In genomic region chr11:117171648-117172051, GRCh38 we compare ENCODE assay signal across 2 cellular contexts.
TF ChIP-seq lines count a peak whose summit lies in the region.

No MANE protein-coding gene starts in this region.

TF ChIP-seq in IMR-90, 13 proteins besides CTCF, POLR2A, EP300 and RAD21:
- TF ChIP-seq USF2 (IDR thresholded peaks at IDR 0.05; ENCODE audit: low read depth, low read length), result no peak
- TF ChIP-seq BHLHE40 (IDR thresholded peaks at IDR 0.05; ENCODE audit: low read depth, low read length), result no peak
- TF ChIP-seq FOS (IDR thresholded peaks at IDR 0.05; ENCODE audit: low read depth, low read length), result no peak
- TF ChIP-seq RFX5 (IDR thresholded peaks at IDR 0.05; ENCODE audit: low read depth, low read length), result no peak
- no peak for TF ChIP-seq MAFK (IDR thresholded peaks at IDR 0.05; ENCODE audit: low read depth, low read length)
- TF ChIP-seq CHD1 (IDR thresholded peaks at IDR 0.05; ENCODE audit: low read depth, low read length), result no peak
- TF ChIP-seq MXI1 (IDR thresholded peaks at IDR 0.05; ENCODE audit: borderline replicate concordance, low read depth, low read length), result no peak
- TF ChIP-seq MAZ (IDR thresholded peaks at IDR 0.05; ENCODE audit: borderline replicate concordance, low read depth, low read length), result no peak
- TF ChIP-seq NFE2L2 (IDR thresholded peaks at IDR 0.05; ENCODE audit: low read depth, low read length), result no peak
- TF ChIP-seq CEBPB (IDR thresholded peaks at IDR 0.05; ENCODE audit: low read depth, low read length), result no peak
- no peak for TF ChIP-seq SMC3 (IDR thresholded peaks at IDR 0.05; ENCODE audit: low read depth, low read length)
- TF ChIP-seq RCOR1 (IDR thresholded peaks at IDR 0.05; ENCODE audit: insufficient replicate concordance, low read length), result no peak
- no peak for TF ChIP-seq ELK1 (IDR thresholded peaks at IDR 0.05; ENCODE audit: borderline replicate concordance, low read depth, low read length)

TF ChIP-seq in K562, 482 proteins besides CTCF, POLR2A, EP300 and RAD21 (continues in another document):
- TF ChIP-seq BCL6 (CRISPR knock-in tag; IDR thresholded peaks at IDR 0.05) (no peak), ZNF655 (CRISPR knock-in tag; IDR thresholded peaks at IDR 0.05) (no peak), TCF7 (IDR thresholded peaks at IDR 0.05; ENCODE audit: borderline replicate concordance) (no peak), EP400 (IDR thresholded peaks at IDR 0.05) (no peak), THAP7 (CRISPR knock-in tag; IDR thresholded peaks at IDR 0.05) (no peak), MEF2A (IDR thresholded peaks at IDR 0.05; ENCODE audit: control insufficient read depth, low read depth, low read length) (0 out of 2 replicates have a peak, but pooled peaks have one; percentile 42), ZNF407 (IDR thresholded peaks at IDR 0.05; ENCODE audit: low read depth) (no peak), ZNF280B (CRISPR knock-in tag; IDR thresholded peaks at IDR 0.05) (no peak), ZC3H8 (IDR thresholded peaks at IDR 0.05) (no peak), CREB3L1 (IDR thresholded peaks at IDR 0.05; ENCODE audit: borderline replicate concordance, low read depth) (no peak), DACH1 (IDR thresholded peaks at IDR 0.05; ENCODE audit: partially characterized antibody) (peak; percentile 34), ZNF347 (CRISPR knock-in tag; IDR thresholded peaks at IDR 0.05; ENCODE audit: low read depth) (no peak), CLOCK (CRISPR knock-in tag; IDR thresholded peaks at IDR 0.05; ENCODE audit: borderline replicate concordance) (no peak), EGR1 (conservative IDR thresholded peaks at IDR 0.05) (peak; percentile 95), TFAP4 (CRISPR knock-in tag; IDR thresholded peaks at IDR 0.05; ENCODE audit: borderline replicate concordance) (peak; percentile 58), ZFP91 (CRISPR knock-in tag; IDR thresholded peaks at IDR 0.05) (no peak), HDAC2 (IDR thresholded peaks at IDR 0.05) (no peak), ARID2 (IDR thresholded peaks at IDR 0.05) (no peak), NCOA6 (IDR thresholded peaks at IDR 0.05) (no peak), ZNF408 (CRISPR knock-in tag; IDR thresholded peaks at IDR 0.05; ENCODE audit: low read depth) (no peak), RNF2 (IDR thresholded peaks at IDR 0.05) (peak; percentile 40; the same call in 1 of the 2 replicates), NCOR1 (IDR thresholded peaks at IDR 0.05) (peak; percentile 66), ZKSCAN3 (CRISPR knock-in tag; IDR thresholded peaks at IDR 0.05) (no peak), RUNX1 (IDR thresholded peaks at IDR 0.05; ENCODE audit: low read depth) (no peak), ZKSCAN1 (IDR thresholded peaks at IDR 0.05; ENCODE audit: low read depth, low read length) (no peak), ZNF274 (IDR thresholded peaks at IDR 0.05; ENCODE audit: borderline replicate concordance, low read depth, low read length) (no peak), TEAD4 (IDR thresholded peaks at IDR 0.05; ENCODE audit: low read length) (peak; percentile 64), TEAD4 (CRISPR knock-in tag; IDR thresholded peaks at IDR 0.05; ENCODE audit: borderline replicate concordance) (no peak), CTCFL (IDR thresholded peaks at IDR 0.05; ENCODE audit: borderline replicate concordance, insufficient read depth, low read depth, low read length, poor library complexity, severe bottlenecking) (no peak), MAZ (CRISPR knock-in tag; conservative IDR thresholded peaks at IDR 0.05 in 1 of 2, IDR thresholded peaks at IDR 0.05 in 1 of 2) (no peak), ZNF586 (CRISPR knock-in tag; conservative IDR thresholded peaks at IDR 0.05) (no peak), PHB (CRISPR knock-in tag; IDR thresholded peaks at IDR 0.05) (no peak), SAFB2 (IDR thresholded peaks at IDR 0.05; ENCODE audit: borderline replicate concordance, low read depth, low read length, severe bottlenecking) (no peak), E2F3 (CRISPR knock-in tag; IDR thresholded peaks at IDR 0.05) (no peak), NFXL1 (CRISPR knock-in tag; IDR thresholded peaks at IDR 0.05) (no peak), TARDBP (IDR thresholded peaks at IDR 0.05) (no peak)
